In genomic region chr4:16969696-16970135, GRCh38 we compare ENCODE assay signal across 1 cellular context.
TF ChIP-seq lines count a peak whose summit lies in the region.

No MANE protein-coding gene starts in this region.

TF ChIP-seq in H1, 55 proteins besides CTCF, POLR2A, EP300 and RAD21:
- TF ChIP-seq SP4 (IDR thresholded peaks at IDR 0.05; ENCODE audit: low read length) = no peak
- TF ChIP-seq KDM4A (IDR thresholded peaks at IDR 0.05; ENCODE audit: low read depth, low read length, severe bottlenecking) = no peak
- TF ChIP-seq CHD7 (IDR thresholded peaks at IDR 0.05; ENCODE audit: insufficient replicate concordance, low read length) = no peak
- TF ChIP-seq GABPA (IDR thresholded peaks at IDR 0.05; ENCODE audit: borderline replicate concordance, insufficient read depth, low read length) = no peak
- TF ChIP-seq BRCA1 (IDR thresholded peaks at IDR 0.05; ENCODE audit: low read depth, low read length) = no peak
- no peak for TF ChIP-seq POU5F1 (IDR thresholded peaks at IDR 0.05; ENCODE audit: low read depth, low read length)
- TF ChIP-seq EGR1 (IDR thresholded peaks at IDR 0.05; ENCODE audit: borderline replicate concordance, low read depth, low read length) = no peak
- no peak for TF ChIP-seq CTBP2 (IDR thresholded peaks at IDR 0.05; ENCODE audit: borderline replicate concordance, insufficient read depth, insufficient read length, low read length)
- TF ChIP-seq SIN3A (conservative IDR thresholded peaks at IDR 0.05 in 1 of 2, IDR thresholded peaks at IDR 0.05 in 1 of 2; ENCODE audit: low read depth in 1 of 2, low read length in 2 of 2) = no peak
